In the genomic region with DNA sequence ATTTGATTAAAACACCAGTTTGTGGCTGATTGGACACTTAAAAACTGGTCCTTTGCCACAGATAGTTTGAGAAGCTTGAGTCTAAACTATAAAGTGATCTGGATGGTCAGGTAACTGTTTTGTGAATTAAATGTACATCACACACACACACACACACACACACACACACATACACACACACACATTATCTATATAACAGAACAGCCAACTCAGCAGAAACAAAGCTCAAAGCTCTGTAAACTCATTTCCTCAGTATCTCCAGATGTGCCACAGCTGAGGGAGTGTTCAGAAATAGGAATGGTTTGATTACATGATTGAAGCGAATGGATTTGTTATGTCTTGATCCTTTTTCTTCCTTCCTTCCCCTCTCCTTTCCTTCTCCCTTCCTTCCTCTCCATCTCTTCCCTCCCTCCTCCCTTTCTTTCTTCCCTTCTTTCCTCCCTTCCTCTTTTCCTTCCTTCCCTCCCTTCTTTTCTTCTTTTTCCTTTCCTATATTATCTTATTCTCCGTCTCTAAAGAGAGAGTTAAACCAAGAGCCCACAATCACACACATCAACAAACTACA, we compare ENCODE assay signal across 29 cellular contexts.
"Had no signal": no experiment of that assay in that cellular context is flagged by ENCODE, and none has a peak within 500 bp of the region (broad histone marks: within the 10 kb centered on the region; RNA-seq: fewer than 3 reads in every experiment).

No MANE protein-coding gene starts in this region.

- ATAC-seq: activated CD4-positive, alpha-beta T cell treated with anti-CD3 and anti-CD28 coated beads for 36 hours; activated CD8-positive, alpha-beta memory T cell treated with anti-CD3 and anti-CD28 coated beads, Interleukin-2, amount 10 ng/mL, durations not matched to agents 7 days and 5 days; activated CD8-positive, alpha-beta T cell treated with anti-CD3 and anti-CD28 coated beads, Interleukin-2, amount 10 ng/mL, durations not matched to agents 7 days and 5 days; activated T-cell treated with anti-CD3 and anti-CD28 coated beads, Interleukin-2, amount 50 U/mL, for 72 hours; body of pancreas; effector memory CD8-positive, alpha-beta T cell; gastroesophageal sphincter; heart right ventricle had no signal

- H3K4me1 ChIP-seq: body of pancreas, esophagus muscularis mucosa had no signal

- H3K36me3 Mint-ChIP-seq: activated CD4-positive, alpha-beta memory T cell treated with anti-CD3 and anti-CD28 coated beads for 36 hours; activated CD8-positive, alpha-beta memory T cell treated with anti-CD3 and anti-CD28 coated beads, Interleukin-2, amount 10 ng/mL, durations not matched to agents 7 days and 5 days; activated naive CD8-positive, alpha-beta T cell had no signal

- FAIRE-seq: colon had no signal

- H3K9me3 ChIP-seq: body of pancreas, esophagus muscularis mucosa, gastroesophageal sphincter, heart right ventricle had no signal

- H3K27ac ChIP-seq: body of pancreas, esophagus muscularis mucosa, gastroesophageal sphincter, heart right ventricle had no signal

- H3K27me3 ChIP-seq: body of pancreas, esophagus muscularis mucosa, gastroesophageal sphincter, heart right ventricle had no signal

- H3K9me3 Mint-ChIP-seq: activated CD4-positive, alpha-beta memory T cell treated with anti-CD3 and anti-CD28 coated beads for 36 hours; activated CD4-positive, alpha-beta T cell treated with anti-CD3 and anti-CD28 coated beads, Interleukin-2, amount 10 ng/mL, durations not matched to agents 24 days and 14 days; activated T-cell treated with anti-CD3 and anti-CD28 coated beads, Interleukin-2, amount 50 U/mL, for 24 hours; activated T-cell treated with anti-CD3 and anti-CD28 coated beads, Interleukin-2, amount 50 U/mL, for 72 hours; effector memory CD8-positive, alpha-beta T cell had no signal

- H3K27ac Mint-ChIP-seq: activated CD4-positive, alpha-beta memory T cell treated with anti-CD3 and anti-CD28 coated beads for 36 hours; activated CD4-positive, alpha-beta T cell treated with anti-CD3 and anti-CD28 coated beads for 36 hours; activated CD4-positive, alpha-beta T cell treated with anti-CD3 and anti-CD28 coated beads, Interleukin-2, amount 10 ng/mL, durations not matched to agents 24 days and 14 days; activated CD8-positive, alpha-beta memory T cell treated with anti-CD3 and anti-CD28 coated beads, Interleukin-2, amount 10 ng/mL, durations not matched to agents 7 days and 5 days; activated CD8-positive, alpha-beta T cell treated with anti-CD3 and anti-CD28 coated beads, Interleukin-2, amount 10 ng/mL, durations not matched to agents 7 days and 5 days; activated naive CD8-positive, alpha-beta T cell; activated T-cell treated with anti-CD3 and anti-CD28 coated beads, Interleukin-2, amount 50 U/mL, for 24 hours; activated T-cell treated with anti-CD3 and anti-CD28 coated beads, Interleukin-2, amount 50 U/mL, for 72 hours; effector memory CD8-positive, alpha-beta T cell had no signal

- H3K4me3 ChIP-seq: body of pancreas, esophagus muscularis mucosa, gastroesophageal sphincter, heart right ventricle had no signal

- H3K4me1 Mint-ChIP-seq: activated CD4-positive, alpha-beta T cell treated with anti-CD3 and anti-CD28 coated beads for 36 hours; activated CD4-positive, alpha-beta T cell treated with anti-CD3 and anti-CD28 coated beads, Interleukin-2, amount 10 ng/mL, durations not matched to agents 24 days and 14 days; activated CD8-positive, alpha-beta memory T cell treated with anti-CD3 and anti-CD28 coated beads, Interleukin-2, amount 10 ng/mL, durations not matched to agents 7 days and 5 days had no signal

- H3K4me3 Mint-ChIP-seq: activated CD4-positive, alpha-beta memory T cell treated with anti-CD3 and anti-CD28 coated beads for 36 hours; activated CD4-positive, alpha-beta T cell treated with anti-CD3 and anti-CD28 coated beads for 36 hours; activated CD4-positive, alpha-beta T cell treated with anti-CD3 and anti-CD28 coated beads, Interleukin-2, amount 10 ng/mL, durations not matched to agents 24 days and 14 days; activated CD8-positive, alpha-beta memory T cell treated with anti-CD3 and anti-CD28 coated beads, Interleukin-2, amount 10 ng/mL, durations not matched to agents 7 days and 5 days; activated CD8-positive, alpha-beta T cell treated with anti-CD3 and anti-CD28 coated beads, Interleukin-2, amount 10 ng/mL, durations not matched to agents 7 days and 5 days; activated naive CD8-positive, alpha-beta T cell; activated T-cell treated with anti-CD3 and anti-CD28 coated beads, Interleukin-2, amount 50 U/mL, for 24 hours; activated T-cell treated with anti-CD3 and anti-CD28 coated beads, Interleukin-2, amount 50 U/mL, for 72 hours; effector memory CD8-positive, alpha-beta T cell had no signal

- H3K36me3 ChIP-seq: esophagus muscularis mucosa, gastroesophageal sphincter, heart right ventricle had no signal

- DNase-seq: activated CD4-positive, alpha-beta memory T cell treated with anti-CD3 and anti-CD28 coated beads for 36 hours; activated CD4-positive, alpha-beta T cell treated with anti-CD3 and anti-CD28 coated beads for 36 hours; activated CD4-positive, alpha-beta T cell treated with anti-CD3 and anti-CD28 coated beads, Interleukin-2, amount 10 ng/mL, durations not matched to agents 24 days and 14 days; activated CD4-positive, CD25-positive, alpha-beta regulatory T cell; activated CD4-positive, CD25-positive, alpha-beta regulatory T cell treated with anti-CD3 and anti-CD28 coated beads, Interleukin-2, amount 50 U/mL, for 72 hours; activated CD8-positive, alpha-beta memory T cell treated with anti-CD3 and anti-CD28 coated beads, Interleukin-2, amount 10 ng/mL, durations not matched to agents 7 days and 5 days; activated CD8-positive, alpha-beta memory T cell treated with anti-CD3 and anti-CD28 coated beads, Interleukin-2, amount 50 U/mL, for 4 hours; activated CD8-positive, alpha-beta T cell treated with anti-CD3 and anti-CD28 coated beads, Interleukin-2, amount 10 ng/mL, durations not matched to agents 7 days and 5 days; activated gamma-delta T cell; activated naive CD4-positive, alpha-beta T cell; activated naive CD4-positive, alpha-beta T cell treated with anti-CD3 and anti-CD28 coated beads, Interleukin-2, amount 50 U/mL, for 16 hours; activated T-cell treated with anti-CD3 and anti-CD28 coated beads, Interleukin-2, amount 50 U/mL, for 24 hours; activated T-cell treated with anti-CD3 and anti-CD28 coated beads, Interleukin-2, amount 50 U/mL, for 72 hours; amygdala; aorta; body of pancreas; caudate nucleus; cortex of kidney; dermis blood vessel endothelial cell; effector CD4-positive, alpha-beta T cell; effector memory CD8-positive, alpha-beta T cell; erythroblast; foreskin melanocyte; heart right ventricle; T-helper 2 cell had no signal
